In the genomic region with DNA sequence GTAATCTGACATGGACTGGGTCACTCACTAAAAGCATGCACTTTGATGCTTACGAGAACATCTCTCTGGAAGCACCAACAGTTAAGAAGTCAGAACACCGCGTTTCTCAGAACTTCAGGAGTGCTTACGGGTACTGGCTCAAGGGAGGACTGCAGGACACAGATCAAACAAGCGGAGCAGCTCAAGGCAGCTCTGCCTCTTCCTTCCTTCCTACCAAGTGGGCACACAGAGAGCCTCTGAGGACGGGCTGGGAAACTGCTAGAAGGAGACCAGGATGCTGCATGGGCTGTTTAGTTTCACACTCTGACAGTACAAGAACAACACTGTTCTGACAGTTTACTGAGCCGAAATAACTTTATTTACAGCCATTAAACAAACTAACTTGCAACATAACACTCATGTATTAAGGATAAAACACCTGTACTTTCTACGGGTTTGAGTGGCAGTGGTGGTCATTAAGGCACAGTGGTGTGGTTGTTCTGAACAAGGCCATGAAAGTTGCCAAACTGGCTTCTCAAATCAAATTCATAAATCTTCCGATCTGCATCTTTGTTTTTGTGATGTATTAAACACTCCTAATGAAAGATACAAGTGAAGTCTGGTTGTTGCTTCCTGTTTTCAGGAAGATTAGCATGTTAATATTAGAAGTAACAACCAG, we compare ENCODE assay signal across 19 cellular contexts. TPM values are rescaled to one million over a fixed set of nuclear protein-coding genes. Genes with fewer than 3 reads are reported as not detected.
DNase-seq lines count a peak whose midpoint lies in the region; ATAC-seq and TF ChIP-seq lines count a peak whose summit lies in the region.
"Had no signal": no experiment of that assay in that cellular context is flagged by ENCODE, and none has a peak within 500 bp of the region (broad histone marks: within the 10 kb centered on the region; RNA-seq: fewer than 3 reads in every experiment).

No MANE protein-coding gene starts in this region.

- TF ChIP-seq POLR2A in breast epithelium (IDR thresholded peaks at IDR 0.05) (no peak), upper lobe of left lung (IDR thresholded peaks at IDR 0.05) (no peak)

- H3K4me3 ChIP-seq in breast epithelium = no peak overlapping the region
- no peak overlapping the region for H3K4me3 ChIP-seq in upper lobe of left lung
- H3K4me3 ChIP-seq: HAP-1, MG63 had no signal

- WGBS in upper lobe of left lung, 2 donors = 60 to 63% methylated on average over 9 of the region's 9 CpGs

- no peak for TF ChIP-seq EP300 in upper lobe of left lung (IDR thresholded peaks at IDR 0.05)

- peak; percentile 34 for DNase-seq in NCI-H510A treated with DMSO at 0.1 percent for 48 hours (lab: John Stamatoyannopoulos, UW)
- DNase-seq in NCI-H510A (lab: John Stamatoyannopoulos, UW) = no peak
- peak in 1 of 2 donors; percentile 24 for DNase-seq in breast epithelium (ENCODE audit: low spot score in 2 of 2)
- DNase-seq in mesenteric fat pad (ENCODE audit: low spot score) = peak; percentile 6
- no peak for DNase-seq in upper lobe of left lung
- DNase-seq in activated naive CD4-positive, alpha-beta T cell treated with anti-CD3 and anti-CD28 coated beads, Interleukin-2, amount 50 U/mL, for 16 hours = no peak
- DNase-seq: 8988T; activated CD4-positive, alpha-beta T cell treated with anti-CD3 and anti-CD28 coated beads, Interleukin-2, amount 10 ng/mL, durations not matched to agents 24 days and 14 days; erythroblast; left colon; MG63; NCI-H1436 treated with DMSO at 0.1 percent for 48 hours; occipital lobe; stimulated activated CD4-positive, alpha-beta T cell treated with anti-CD3 and anti-CD28 coated beads, Interleukin-1b, Interleukin-23, amount 100 ng/mL, for 48 hours; stimulated activated naive CD8-positive, alpha-beta T cell treated with anti-CD3 and anti-CD28 coated beads, Interleukin-15, Interleukin-2, amounts not matched to agents 100 U/mL and 50 U/mL, for 24 hours; T-cell had no signal

- no peaks in the 10 kb centered on the region for H3K27me3 ChIP-seq in breast epithelium
- H3K27me3 ChIP-seq in upper lobe of left lung = no peaks in the 10 kb centered on the region
- H3K27me3 ChIP-seq: MG63 had no signal

- H3K27ac ChIP-seq in breast epithelium = peak overlapping the region; percentile 33 to 34
- peak overlapping the region in 3 of 4 donors; percentile 61 to 75 (median 72) for H3K27ac ChIP-seq in upper lobe of left lung

- peaks cover 0 to 5% of the 10 kb centered on the region in 2 donors for H3K4me1 ChIP-seq in breast epithelium
- peaks cover under 1 to 23% (median 12%) of the 10 kb centered on the region in 4 donors for H3K4me1 ChIP-seq in upper lobe of left lung

- ATAC-seq in upper lobe of left lung (ENCODE audit: low FRiP score in 2 of 2) (no peak), GM18498 (IDR thresholded peaks at IDR 0.05; ENCODE audit: unreplicated experiment) (no peak), HG02588 (IDR thresholded peaks at IDR 0.05; ENCODE audit: unreplicated experiment) (no peak)
- ATAC-seq: stimulated activated naive CD8-positive, alpha-beta T cell treated with anti-CD3 and anti-CD28 coated beads, Interleukin-15, Interleukin-2, amounts not matched to agents 100 U/mL and 50 U/mL, for 24 hours; T-cell had no signal

- intact Hi-C loops in breast epithelium (cut with DNase I; ENCODE audit: low total_unique reads) = no loop called here

- H3K36me3 ChIP-seq in breast epithelium (no peaks in the 10 kb centered on the region), upper lobe of left lung (peaks cover under 1 to 73% (median 32%) of the 10 kb centered on the region in 4 donors)

- H3K9me3 ChIP-seq in breast epithelium = no peaks in the 10 kb centered on the region
- H3K9me3 ChIP-seq in upper lobe of left lung = no peaks in the 10 kb centered on the region
- H3K9me3 ChIP-seq: HAP-1, MG63 had no signal

- TF ChIP-seq CTCF in breast epithelium (IDR thresholded peaks at IDR 0.05) = no peak
- no peak for TF ChIP-seq CTCF in upper lobe of left lung (IDR thresholded peaks at IDR 0.05)

RNA-seq across cellular contexts. Expression of gene ARFGAP3, which starts 37.5 kb away (rescaled TPM):
- total RNA-seq in breast epithelium (10 to 100 TPM; 51.2 to 90.7 (median 70.8) TPM), mesenteric fat pad (57.3 TPM), upper lobe of left lung (10 to 100 TPM; 25.9 to 60.8 (median 41.9) TPM)

Comparison
In these comparisons a context has a peak if more than half of its experiments do, and no peak if none do; other contexts are left out.
1. DNase-seq: peak in NCI-H510A treated with DMSO at 0.1 percent for 48 hours (single experiment) and mesenteric fat pad (single experiment); none in NCI-H510A (single experiment), upper lobe of left lung (0 of 2) and activated naive CD4-positive, alpha-beta T cell treated with anti-CD3 and anti-CD28 coated beads, Interleukin-2, amount 50 U/mL, for 16 hours (single experiment).